ENCODE assay signal across 25 cellular contexts in the genomic region with DNA sequence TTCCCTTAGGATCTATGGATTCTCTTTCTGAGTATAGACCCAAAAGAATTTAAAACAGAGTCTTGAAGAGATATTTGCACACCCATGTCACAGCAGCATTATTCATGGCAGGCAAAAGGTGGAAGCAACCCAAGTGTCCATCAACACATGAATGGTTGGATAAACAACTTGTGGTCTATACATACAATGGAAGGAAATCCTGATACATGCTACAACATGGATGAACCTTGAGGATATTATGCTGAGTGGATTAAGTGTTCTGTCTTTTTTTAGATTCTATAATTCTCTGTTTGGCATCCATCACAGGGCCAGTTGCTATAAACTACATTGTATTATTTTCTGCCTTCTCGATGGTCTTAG. TPM values are rescaled to one million over a fixed set of nuclear protein-coding genes. Genes with fewer than 3 reads are reported as not detected.
DNase-seq lines count a peak whose midpoint lies in the region; ATAC-seq and TF ChIP-seq lines count a peak whose summit lies in the region.
"Had no signal": no experiment of that assay in that cellular context is flagged by ENCODE, and none has a peak within 500 bp of the region (broad histone marks: within the 10 kb centered on the region; RNA-seq: fewer than 3 reads in every experiment).

No MANE protein-coding gene starts in this region.

- no peak overlapping the region for H2BK15ac ChIP-seq in mesenchymal stem cell (ENCODE audit: low read depth, poor library complexity, severe bottlenecking)

- no peak overlapping the region for H3K23ac ChIP-seq in mesenchymal stem cell (ENCODE audit: low read length in 2 of 2)

- in situ Hi-C loops in Panc1 (cut with HindIII; ENCODE audit: low pct_unique_long_range_greater_than_20kb, low sequenced_read_pairs) (no loop called here), gastrocnemius medialis (cut with MboI; ENCODE audit: low sequenced_read_pairs in 4 of 4) (no loop called here)

- CTCF ChIA-PET in Panc1 (lab: Charles Lee): no interaction called here
- CTCF ChIA-PET in MCF 10A (lab: Yijun Ruan, JAX): interaction anchor here (0.7 to 1.1 kb wide), 3 partner anchors 14 to 17 kb away, joined by 3 to 4 read pairs (median 3); no protein-coding TSS in a partner anchor

- DNase-seq in Panc1 (ENCODE audit: low read depth, low spot score) (no peak), endodermal cell (no peak), mesenchymal stem cell (no peak), gastrocnemius medialis (no peak), immature natural killer cell (no peak), foreskin fibroblast (no peak), MCF 10A (ENCODE audit: unreplicated experiment) (no peak)
- DNase-seq: 8988T; ACHN; BE2C; CD8-positive, alpha-beta memory T cell; DMS 273 treated with DMSO at 0.1 percent for 48 hours; DMS79 treated with DMSO at 0.1 percent for 48 hours; GF-D8; NCI-H1092; NCI-H1436; NCI-H187; NCI-H2081 treated with DMSO at 0.1 percent for 48 hours; NCI-H2171; NCI-H226; NCI-H510A; NCI-H69 had no signal

- H2AK5ac ChIP-seq in mesenchymal stem cell (ENCODE audit: low read length, severe bottlenecking): peak overlapping the region; percentile 94

- no peak for TF ChIP-seq POLR2A in gastrocnemius medialis (IDR thresholded peaks at IDR 0.05)

- H3K4me3 Mint-ChIP-seq in endodermal cell (no peak overlapping the region), immature natural killer cell (no peak overlapping the region), MCF 10A (ENCODE audit: unreplicated experiment) (no peak overlapping the region)
- H3K4me3 Mint-ChIP-seq: CD14-positive monocyte; CD8-positive, alpha-beta memory T cell had no signal

- H3K36me3 Mint-ChIP-seq in endodermal cell (ENCODE audit: low read depth) (peaks cover 45% of the 10 kb centered on the region), immature natural killer cell (no peaks in the 10 kb centered on the region), MCF 10A (ENCODE audit: insufficient read depth, unreplicated experiment) (peaks cover 28% of the 10 kb centered on the region)
- H3K36me3 Mint-ChIP-seq: CD14-positive monocyte; CD8-positive, alpha-beta memory T cell had no signal

- no peak overlapping the region for H3K27ac Mint-ChIP-seq in endodermal cell
- H3K27ac Mint-ChIP-seq in immature natural killer cell: no peak overlapping the region
- no peak overlapping the region for H3K27ac Mint-ChIP-seq in MCF 10A (ENCODE audit: low read depth, unreplicated experiment)
- H3K27ac Mint-ChIP-seq: CD14-positive monocyte; CD8-positive, alpha-beta memory T cell had no signal

- H3K4ac ChIP-seq in mesenchymal stem cell (ENCODE audit: low read depth in 1 of 2, low read length in 2 of 2): no peak overlapping the region

- no peak overlapping the region for H2BK120ac ChIP-seq in mesenchymal stem cell (ENCODE audit: low read depth, low read length)

- no peak overlapping the region for H3K4me2 ChIP-seq in mesenchymal stem cell (ENCODE audit: low read length, poor library complexity, severe bottlenecking)

- no peak for ATAC-seq in Panc1
- no peak for ATAC-seq in gastrocnemius medialis
- ATAC-seq: HCT116 had no signal

- no peak overlapping the region for H2BK12ac ChIP-seq in mesenchymal stem cell (ENCODE audit: low read length in 2 of 2)

- H3K4me1 Mint-ChIP-seq in endodermal cell: peaks cover 54% of the 10 kb centered on the region
- no peaks in the 10 kb centered on the region for H3K4me1 Mint-ChIP-seq in immature natural killer cell
- peaks cover 62% of the 10 kb centered on the region for H3K4me1 Mint-ChIP-seq in MCF 10A (ENCODE audit: insufficient read depth, unreplicated experiment)
- H3K4me1 Mint-ChIP-seq: CD8-positive, alpha-beta memory T cell had no signal

- no peaks in the 10 kb centered on the region for H3K27me3 ChIP-seq in Panc1 (ENCODE audit: control insufficient read depth, insufficient read depth, low read length)
- H3K27me3 ChIP-seq in endodermal cell (ENCODE audit: control insufficient read depth, insufficient read depth, low read length, poor library complexity, severe bottlenecking): no peaks in the 10 kb centered on the region
- H3K27me3 ChIP-seq in mesenchymal stem cell (ENCODE audit: control insufficient read depth in 1 of 2, insufficient read depth in 1 of 2, low read length in 2 of 2): no peaks in the 10 kb centered on the region
- no peaks in the 10 kb centered on the region for H3K27me3 ChIP-seq in gastrocnemius medialis

- H3K9me3 Mint-ChIP-seq in endodermal cell: peaks cover 38% of the 10 kb centered on the region
- H3K9me3 Mint-ChIP-seq in immature natural killer cell: peaks cover 0 to 2% (median 0%) of the 10 kb centered on the region in 6 donors
- peaks cover 7% of the 10 kb centered on the region for H3K9me3 Mint-ChIP-seq in MCF 10A (ENCODE audit: unreplicated experiment)

- H3K27me3 Mint-ChIP-seq in endodermal cell (ENCODE audit: insufficient read depth): peaks cover 24% of the 10 kb centered on the region
- peaks cover 0 to 10% (median 2%) of the 10 kb centered on the region in 3 donors for H3K27me3 Mint-ChIP-seq in immature natural killer cell (ENCODE audit: low read depth in 3 of 3)
- H3K27me3 Mint-ChIP-seq in MCF 10A (ENCODE audit: insufficient read depth, unreplicated experiment): no peaks in the 10 kb centered on the region

- H3K27ac ChIP-seq in Panc1 (ENCODE audit: low read length): peak overlapping the region; percentile 93
- no peak overlapping the region for H3K27ac ChIP-seq in endodermal cell (ENCODE audit: low read depth, low read length)
- H3K27ac ChIP-seq in mesenchymal stem cell (ENCODE audit: low read length, poor library complexity, severe bottlenecking): peak overlapping the region; percentile 84
- peak overlapping the region; percentile 40 to 71 (median 65) for H3K27ac ChIP-seq in gastrocnemius medialis

- H4K91ac ChIP-seq in mesenchymal stem cell (ENCODE audit: low read length): no peak overlapping the region

- no peak overlapping the region for H3K9ac ChIP-seq in endodermal cell (ENCODE audit: extremely low read depth, low read length, poor library complexity, severe bottlenecking)
- no peak overlapping the region for H3K9ac ChIP-seq in mesenchymal stem cell (ENCODE audit: low read length)

- H3K4me1 ChIP-seq in Panc1 (ENCODE audit: control insufficient read depth, insufficient read depth, low read length): peaks cover 66% of the 10 kb centered on the region
- H3K4me1 ChIP-seq in endodermal cell (ENCODE audit: control insufficient read depth, insufficient read depth, low read length): peaks cover 33% of the 10 kb centered on the region
- H3K4me1 ChIP-seq in mesenchymal stem cell (ENCODE audit: control insufficient read depth, insufficient read depth, low read depth, low read length): peaks cover 16% of the 10 kb centered on the region
- H3K4me1 ChIP-seq in gastrocnemius medialis: peaks cover 60 to 65% of the 10 kb centered on the region in 2 donors
- H3K4me1 ChIP-seq: BE2C had no signal

- POLR2A ChIA-PET in Panc1 (lab: Charles Lee) (no interaction called here), MCF 10A (lab: Yijun Ruan, JAX) (interaction anchor here (0.5 to 1.2 kb wide), 2 partner anchors 34 to 36 kb away, joined by 4 read pairs; no protein-coding TSS in a partner anchor)

- intact Hi-C loops in Panc1 (cut with micrococcal nuclease; ENCODE audit: unreplicated experiment) (loop anchor here (5.0 kb wide), 2 partner anchors 36 to 71 kb away; no protein-coding TSS in a partner anchor), gastrocnemius medialis (cut with DNase I; ENCODE audit: low total_unique reads) (no loop called here), MCF 10A (cut with micrococcal nuclease) (no loop called here)

- no peaks in the 10 kb centered on the region for H3K79me1 ChIP-seq in mesenchymal stem cell (replicated peaks; ENCODE audit: low read length, poor library complexity, severe bottlenecking)

- no TSS peak for BruUV-seq in Panc1 (replicated peaks; lab: Mats Ljungman, UMichigan)
- BruUV-seq in MCF 10A (replicated peaks; lab: Mats Ljungman, UMichigan): no TSS peak

- no peak overlapping the region for H2AFZ ChIP-seq in mesenchymal stem cell (ENCODE audit: low read depth, low read length)

- no peak overlapping the region for H3K18ac ChIP-seq in mesenchymal stem cell (ENCODE audit: low read depth in 1 of 2, low read length in 2 of 2)

- no peaks in the 10 kb centered on the region for H3K9me3 ChIP-seq in Panc1 (ENCODE audit: control insufficient read depth, insufficient read depth, low read depth, low read length)
- peaks cover 53% of the 10 kb centered on the region for H3K9me3 ChIP-seq in endodermal cell (ENCODE audit: control insufficient read depth, low read length)
- no peaks in the 10 kb centered on the region for H3K9me3 ChIP-seq in mesenchymal stem cell (ENCODE audit: control insufficient read depth, low read length)
- no peaks in the 10 kb centered on the region for H3K9me3 ChIP-seq in gastrocnemius medialis
- H3K9me3 ChIP-seq: BE2C had no signal

- H3K14ac ChIP-seq in mesenchymal stem cell (ENCODE audit: low read length in 2 of 2): no peak overlapping the region

- no peak for TF ChIP-seq CTCF in Panc1 (IDR thresholded peaks at IDR 0.05)
- no peak for TF ChIP-seq CTCF in endodermal cell (conservative IDR thresholded peaks at IDR 0.05)
- no peak for TF ChIP-seq CTCF in gastrocnemius medialis (IDR thresholded peaks at IDR 0.05 in 4 of 5, conservative IDR thresholded peaks at IDR 0.05 in 1 of 5)
- no peak for TF ChIP-seq CTCF in foreskin fibroblast (IDR thresholded peaks at IDR 0.05; ENCODE audit: low read depth, low read length)
- TF ChIP-seq CTCF in MCF 10A (IDR thresholded peaks at IDR 0.05; ENCODE audit: unreplicated experiment): no peak

- H3K36me3 ChIP-seq in Panc1 (ENCODE audit: control insufficient read depth, insufficient read depth, low read length) (no peaks in the 10 kb centered on the region), endodermal cell (ENCODE audit: control insufficient read depth, insufficient read depth, low read length) (peaks cover 28% of the 10 kb centered on the region), mesenchymal stem cell (ENCODE audit: control insufficient read depth in 1 of 2, insufficient read depth in 2 of 2, low read depth in 1 of 2, low read length in 2 of 2) (peaks cover 6 to 8% of the 10 kb centered on the region in 2 experiments), gastrocnemius medialis (no peaks in the 10 kb centered on the region)
- H3K36me3 ChIP-seq: BE2C had no signal

- WGBS in endodermal cell (ENCODE audit: insufficient coverage in 1 of 2, insufficient read length in 1 of 2), 2 experiments: 100% methylated on average over 1 of the region's 1 CpG
- 100% methylated on average over 1 of the region's 1 CpG for WGBS in mesenchymal stem cell

- no peak overlapping the region for H4K8ac ChIP-seq in mesenchymal stem cell (ENCODE audit: low read length)

- H3K4me3 ChIP-seq in Panc1 (ENCODE audit: low read depth in 2 of 2, low read length in 2 of 2) (no peak overlapping the region), endodermal cell (ENCODE audit: low read length) (peak overlapping the region; percentile 11), mesenchymal stem cell (ENCODE audit: insufficient read depth in 1 of 2, low read depth in 1 of 2, low read length in 2 of 2) (no peak overlapping the region), gastrocnemius medialis (no peak overlapping the region), foreskin fibroblast (ENCODE audit: low read depth in 1 of 2, low read length in 2 of 2) (no peak overlapping the region)

- H2BK5ac ChIP-seq in mesenchymal stem cell (ENCODE audit: low read depth, low read length, poor library complexity, severe bottlenecking): no peak overlapping the region

RNA-seq across cellular contexts. Expression of a gene that starts 39.8 kb away (rescaled TPM):
- total RNA-seq in Panc1 (2021; ENCODE audit: unreplicated experiment) (209 TPM), endodermal cell (10 to 100 TPM; 72.6 to 93.2 TPM), gastrocnemius medialis (10 to 100 TPM; 42.8 to 63.8 (median 50.4) TPM), MCF 10A (2022) (240 and 243 TPM in 2 replicates)
- polyA plus RNA-seq in Panc1 (2012; ENCODE audit: insufficient read length): 50.0 TPM
- polyA plus RNA-seq in endodermal cell (2013, experiment 1 of 2): 20.1 TPM
- 23.3 TPM for polyA plus RNA-seq in endodermal cell (2013, experiment 2 of 2)
- polyA plus RNA-seq in mesenchymal stem cell (2013, experiment 1 of 2): 18.6 TPM
- polyA plus RNA-seq in mesenchymal stem cell (2013, experiment 2 of 2): 18.0 TPM
- under 1 TPM in 1 of 3 donors, not detected in 2; 0.04 TPM for polyA plus RNA-seq in immature natural killer cell
- total RNA-seq: OCI-LY7 had no signal
